Comparison of ENCODE assay signal across 11 cellular contexts in the genomic region with DNA sequence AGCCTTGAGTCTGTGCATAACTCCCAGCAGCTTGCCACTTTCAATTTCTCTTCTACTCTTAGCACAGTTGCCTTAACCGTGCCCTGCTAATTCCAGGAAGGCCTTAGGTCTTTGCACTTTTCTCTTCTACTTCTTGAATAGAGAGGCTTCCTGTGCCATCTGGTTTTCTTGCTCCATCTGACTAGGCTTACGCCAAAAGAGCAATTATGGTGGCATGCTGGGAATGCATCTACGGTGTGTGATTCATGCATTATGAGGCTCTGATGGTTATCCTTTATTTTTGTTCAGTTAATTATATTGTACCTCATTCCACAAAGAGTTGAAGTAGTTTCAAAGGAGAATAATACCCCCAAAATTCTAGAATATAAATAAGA. TPM values are rescaled to one million over a fixed set of nuclear protein-coding genes. Genes with fewer than 3 reads are reported as not detected.
A peak's percentile ranks its signal among the peaks of the same experiment; 100 is the strongest.
DNase-seq lines count a peak whose midpoint lies in the region; ATAC-seq and TF ChIP-seq lines count a peak whose summit lies in the region.
"Had no signal": no experiment of that assay in that cellular context is flagged by ENCODE, and none has a peak within 500 bp of the region (broad histone marks: within the 10 kb centered on the region; RNA-seq: fewer than 3 reads in every experiment).

No MANE protein-coding gene starts in this region.

- 65 to 75% methylated on average over 3 of the region's 3 CpGs for WGBS in lower leg skin, 2 donors

- no peak for TF ChIP-seq POLR2A in lower leg skin (IDR thresholded peaks at IDR 0.05)

- H3K27me3 Mint-ChIP-seq in activated T-helper 1 cell treated with anti-CD3 and anti-CD28 coated beads, Interleukin-12 subunit alpha, Interleukin-12 subunit beta, Interleukin-2, Interleukin-4 antibody, amounts not matched to agents 30 ng/mL and 10 ng/mL and 1 ng/mL, durations not matched to agents 14 hours and 24 hours and 36 hours (ENCODE audit: insufficient read depth) = no peaks in the 10 kb centered on the region

- peaks cover 19% of the 10 kb centered on the region for H3K4me1 Mint-ChIP-seq in activated T-helper 1 cell treated with anti-CD3 and anti-CD28 coated beads, Interleukin-12 subunit alpha, Interleukin-12 subunit beta, Interleukin-2, Interleukin-4 antibody, amounts not matched to agents 30 ng/mL and 10 ng/mL and 1 ng/mL, durations not matched to agents 14 hours and 24 hours and 36 hours (ENCODE audit: low read depth)

- H3K4me3 Mint-ChIP-seq in activated T-helper 1 cell treated with anti-CD3 and anti-CD28 coated beads, Interleukin-12 subunit alpha, Interleukin-12 subunit beta, Interleukin-2, Interleukin-4 antibody, amounts not matched to agents 30 ng/mL and 10 ng/mL and 1 ng/mL, durations not matched to agents 14 hours and 24 hours and 36 hours = no peak overlapping the region

- peaks cover 10% of the 10 kb centered on the region for H3K36me3 Mint-ChIP-seq in activated T-helper 1 cell treated with anti-CD3 and anti-CD28 coated beads, Interleukin-12 subunit alpha, Interleukin-12 subunit beta, Interleukin-2, Interleukin-4 antibody, amounts not matched to agents 30 ng/mL and 10 ng/mL and 1 ng/mL, durations not matched to agents 14 hours and 24 hours and 36 hours (ENCODE audit: low read depth)

- ATAC-seq in HG03460 (IDR thresholded peaks at IDR 0.05; ENCODE audit: unreplicated experiment) (no peak), HG02852 (IDR thresholded peaks at IDR 0.05; ENCODE audit: unreplicated experiment) (no peak)

- H3K4me3 ChIP-seq in HFF-Myc (replicated peaks; ENCODE audit: low read depth, low read length) = no peak overlapping the region
- no peak overlapping the region for H3K4me3 ChIP-seq in lower leg skin (ENCODE audit: low read depth, poor library complexity, severe bottlenecking)

- no peak overlapping the region for H3K27ac Mint-ChIP-seq in activated T-helper 1 cell treated with anti-CD3 and anti-CD28 coated beads, Interleukin-12 subunit alpha, Interleukin-12 subunit beta, Interleukin-2, Interleukin-4 antibody, amounts not matched to agents 30 ng/mL and 10 ng/mL and 1 ng/mL, durations not matched to agents 14 hours and 24 hours and 36 hours

- intact Hi-C loops in activated T-helper 1 cell treated with anti-CD3 and anti-CD28 coated beads, Interleukin-12 subunit alpha, Interleukin-12 subunit beta, Interleukin-2, Interleukin-4 antibody, amounts not matched to agents 30 ng/mL and 10 ng/mL and 1 ng/mL, durations not matched to agents 14 hours and 24 hours and 36 hours (cut with micrococcal nuclease) = no loop called here
- intact Hi-C loops in lower leg skin (cut with DNase I; ENCODE audit: low total_unique reads) = no loop called here

- TF ChIP-seq CTCF in HFF-Myc (IDR thresholded peaks at IDR 0.05; ENCODE audit: low read depth, low read length, missing control alignments) (no peak), lower leg skin (IDR thresholded peaks at IDR 0.05) (no peak)

- no peaks in the 10 kb centered on the region for H3K9me3 Mint-ChIP-seq in activated T-helper 1 cell treated with anti-CD3 and anti-CD28 coated beads, Interleukin-12 subunit alpha, Interleukin-12 subunit beta, Interleukin-2, Interleukin-4 antibody, amounts not matched to agents 30 ng/mL and 10 ng/mL and 1 ng/mL, durations not matched to agents 14 hours and 24 hours and 36 hours

- DNase-seq in AG20443 (ENCODE audit: low spot score) = peak; percentile 64
- peak; percentile 69 for DNase-seq in HFF-Myc (ENCODE audit: extremely low read depth, low read depth)
- peak; percentile 4 for DNase-seq in activated T-helper 1 cell treated with anti-CD3 and anti-CD28 coated beads, Interleukin-12 subunit alpha, Interleukin-12 subunit beta, Interleukin-2, Interleukin-4 antibody, amounts not matched to agents 30 ng/mL and 10 ng/mL and 1 ng/mL, durations not matched to agents 14 hours and 24 hours and 36 hours (ENCODE audit: low spot score)
- peak; percentile 75 for DNase-seq in islet precursor cell
- DNase-seq in lower leg skin (ENCODE audit: low spot score in 2 of 2) = no peak
- no peak for DNase-seq in iPS-NIHi7 (ENCODE audit: extremely low spot score)
- DNase-seq: activated CD4-positive, alpha-beta T cell treated with anti-CD3 and anti-CD28 coated beads for 4 hours; kidney; stimulated activated naive CD4-positive, alpha-beta T cell had no signal

RNA-seq across cellular contexts. Expression of a gene that starts 29.4 kb away (rescaled TPM):
- 8.4 and 10.0 TPM in 2 replicates for total RNA-seq in activated T-helper 1 cell treated with anti-CD3 and anti-CD28 coated beads, Interleukin-12 subunit alpha, Interleukin-12 subunit beta, Interleukin-2, Interleukin-4 antibody, amounts not matched to agents 30 ng/mL and 10 ng/mL and 1 ng/mL, durations not matched to agents 14 hours and 24 hours and 36 hours
- 10 to 100 TPM; 15.4 to 19.5 (median 18.9) TPM for total RNA-seq in lower leg skin

Comparison
In these comparisons a context has a peak if more than half of its experiments do, and no peak if none do; other contexts are left out.
1. DNase-seq: peak in AG20443 (single experiment), HFF-Myc (single experiment), activated T-helper 1 cell treated with anti-CD3 and anti-CD28 coated beads, Interleukin-12 subunit alpha, Interleukin-12 subunit beta, Interleukin-2, Interleukin-4 antibody, amounts not matched to agents 30 ng/mL and 10 ng/mL and 1 ng/mL, durations not matched to agents 14 hours and 24 hours and 36 hours (single experiment) and islet precursor cell (single experiment); none in lower leg skin (0 of 2) and iPS-NIHi7 (single experiment).